ENCODE assay signal across 8 cellular contexts in genomic region chr1:171142451-171143121, GRCh38. TPM values are rescaled to one million over a fixed set of nuclear protein-coding genes. Genes with fewer than 3 reads are reported as not detected.
DNase-seq lines count a peak whose midpoint lies in the region; FAIRE-seq and TF ChIP-seq lines count a peak whose summit lies in the region.

No MANE protein-coding gene starts in this region.

- no peak overlapping the region for H3K18ac ChIP-seq in trophoblast cell (ENCODE audit: low read length)

- no peak overlapping the region for H3K23ac ChIP-seq in trophoblast cell (ENCODE audit: low read length)

- H2BK120ac ChIP-seq in trophoblast cell (ENCODE audit: insufficient read depth, low read length, poor library complexity), result no peak overlapping the region

- H3K4ac ChIP-seq in trophoblast cell (ENCODE audit: low read depth, low read length), result no peak overlapping the region

- no peaks in the 10 kb centered on the region for H3K79me1 ChIP-seq in trophoblast cell (ENCODE audit: low read length)

- TF ChIP-seq CTCF in left ventricle myocardium inferior (IDR thresholded peaks at IDR 0.05; ENCODE audit: borderline replicate concordance) (peak; percentile 31), spleen (IDR thresholded peaks at IDR 0.05 in 8 of 11, conservative IDR thresholded peaks at IDR 0.05 in 3 of 11) (no peak)

- 30 to 32% methylated on average over 7 of the region's 7 CpGs for WGBS in GM23248 (ENCODE audit: low coverage in 1 of 2, low lambda C conversion rate in 2 of 2, missing lambda C conversion rate in 2 of 2), 2 experiments
- 66 to 78% (median 72%) methylated on average over 7 of the region's 7 CpGs for WGBS in spleen, 5 donors
- no CpG with 5 or more reads among the region's 7 CpGs for WGBS in trophoblast cell (ENCODE audit: extremely low coverage, insufficient coverage, insufficient read length)

- peaks cover 18% of the 10 kb centered on the region for H3K4me1 ChIP-seq in GM23248 (ENCODE audit: insufficient read depth)
- H3K4me1 ChIP-seq in left ventricle myocardium inferior, result peaks cover 65% of the 10 kb centered on the region
- peaks cover 0 to 6% (median 0%) of the 10 kb centered on the region in 6 donors for H3K4me1 ChIP-seq in spleen
- H3K4me1 ChIP-seq in trophoblast cell (ENCODE audit: control insufficient read depth in 1 of 2, insufficient read depth in 2 of 2, low read length in 2 of 2), result peaks cover 4 to 6% of the 10 kb centered on the region in 2 experiments

- H4K20me1 ChIP-seq in GM23248 (ENCODE audit: insufficient read depth), result no peaks in the 10 kb centered on the region

- no peak overlapping the region for H3K14ac ChIP-seq in trophoblast cell (ENCODE audit: low read length)

- H3K36me3 ChIP-seq in GM23248 (ENCODE audit: low read depth) (no peaks in the 10 kb centered on the region), SK-N-MC (ENCODE audit: insufficient read depth, low read length) (no peaks in the 10 kb centered on the region), left ventricle myocardium inferior (no peaks in the 10 kb centered on the region), spleen (no peaks in the 10 kb centered on the region), trophoblast cell (ENCODE audit: control insufficient read depth in 1 of 2, insufficient read depth in 2 of 2, low read length in 2 of 2) (no peaks in the 10 kb centered on the region)

- DNase-seq in GM23248, result peak; percentile 58
- DNase-seq in SK-N-MC (ENCODE audit: low read depth, low spot score), result no peak
- DNase-seq in left ventricle myocardium inferior, result no peak
- no peak for DNase-seq in spleen
- DNase-seq in GM12892 (ENCODE audit: insufficient read length), result no peak
- no peak for DNase-seq in DMS114 treated with DMSO at 0.1 percent for 48 hours (lab: John Stamatoyannopoulos, UW; ENCODE audit: unreplicated experiment)
- no peak for DNase-seq in trophoblast cell
- no peak for DNase-seq in iPS-NIHi7 (ENCODE audit: extremely low spot score)

- FAIRE-seq in GM12892 (lab: Jason Lieb, UNC), result no peak

- H2BK5ac ChIP-seq in trophoblast cell (ENCODE audit: low read depth, low read length, poor library complexity), result no peak overlapping the region

- peak overlapping the region; percentile 23; the same call in 1 of the 2 replicates for H2AFZ ChIP-seq in GM23248
- H2AFZ ChIP-seq in trophoblast cell (ENCODE audit: insufficient read depth, low read length, poor library complexity), result no peak overlapping the region

- no peak overlapping the region for H2AK5ac ChIP-seq in trophoblast cell (ENCODE audit: low read length)

- in situ Hi-C loops in GM23248 (cut with MboI), result no loop called here

- H4K12ac ChIP-seq in trophoblast cell (ENCODE audit: low read depth, low read length), result no peak overlapping the region

- H3K27ac ChIP-seq in GM23248 (peak overlapping the region; percentile 52), SK-N-MC (peak overlapping the region; percentile 55), left ventricle myocardium inferior (replicated peaks) (peak overlapping the region; percentile 94), spleen (peak overlapping the region in 7 of 8 donors; percentile 64 to 78 (median 69)), trophoblast cell (ENCODE audit: low read depth, low read length) (no peak overlapping the region)

- no peaks in the 10 kb centered on the region for H3K9me2 ChIP-seq in GM23248 (ENCODE audit: insufficient read depth)

- H3K79me2 ChIP-seq in GM23248 (ENCODE audit: insufficient read depth), result no peaks in the 10 kb centered on the region
- no peaks in the 10 kb centered on the region for H3K79me2 ChIP-seq in trophoblast cell (ENCODE audit: control insufficient read depth, insufficient read depth, low read length, poor library complexity)

- H3K9me3 ChIP-seq in GM23248 (ENCODE audit: low read depth) (no peaks in the 10 kb centered on the region), SK-N-MC (ENCODE audit: low read depth, low read length) (no peaks in the 10 kb centered on the region), left ventricle myocardium inferior (replicated peaks) (no peaks in the 10 kb centered on the region), spleen (no peaks in the 10 kb centered on the region), trophoblast cell (ENCODE audit: insufficient read depth, low read depth, low read length) (no peaks in the 10 kb centered on the region)

- H3K4me2 ChIP-seq in GM23248 (ENCODE audit: unreplicated experiment) (peak overlapping the region; percentile 69), trophoblast cell (ENCODE audit: low read length) (no peak overlapping the region)

- H3F3A ChIP-seq in GM23248 (ENCODE audit: insufficient read depth), result peaks cover 13% of the 10 kb centered on the region; the same call in 1 of the 2 replicates

- H3K9ac ChIP-seq in GM23248, result peak overlapping the region; percentile 15; the same call in 1 of the 2 replicates
- H3K9ac ChIP-seq in SK-N-MC (ENCODE audit: insufficient read length), result no peak overlapping the region
- no peak overlapping the region for H3K9ac ChIP-seq in trophoblast cell (ENCODE audit: low read length)

- no peak overlapping the region for H4K91ac ChIP-seq in trophoblast cell (ENCODE audit: low read depth, low read length)

- intact Hi-C loops in left ventricle myocardium inferior (cut with micrococcal nuclease) (no loop called here), spleen (cut with DNase I; ENCODE audit: low total_unique reads) (no loop called here)

- H2BK12ac ChIP-seq in trophoblast cell (ENCODE audit: low read length), result no peak overlapping the region

- H3K4me3 ChIP-seq in GM23248 (peak overlapping the region; percentile 20; the same call in 1 of the 2 replicates), SK-N-MC (peak overlapping the region; percentile 44), left ventricle myocardium inferior (peak overlapping the region; percentile 34), spleen (no peak overlapping the region), trophoblast cell (ENCODE audit: low read depth, low read length) (no peak overlapping the region)

- TF ChIP-seq POLR2A in spleen (IDR thresholded peaks at IDR 0.05) (no peak), GM12892 (IDR thresholded peaks at IDR 0.05; ENCODE audit: low read depth, low read length) (no peak)

- H3K27me3 ChIP-seq in GM23248 (replicated peaks; ENCODE audit: insufficient read depth), result no peaks in the 10 kb centered on the region
- no peaks in the 10 kb centered on the region for H3K27me3 ChIP-seq in left ventricle myocardium inferior (ENCODE audit: low read depth)
- no peaks in the 10 kb centered on the region for H3K27me3 ChIP-seq in spleen (replicated peaks in 1 of 7)
- H3K27me3 ChIP-seq in trophoblast cell (ENCODE audit: insufficient read depth, low read length), result no peaks in the 10 kb centered on the region

- no peak overlapping the region for H4K8ac ChIP-seq in trophoblast cell (ENCODE audit: low read depth, low read length)

RNA-seq across cellular contexts. Expression of gene FMO2, which starts 42.5 kb away (rescaled TPM):
- total RNA-seq in GM23248 (2014; rRNA removed; shearing (Covaris generic)), result not detected in 2 replicates
- polyA plus RNA-seq in GM23248 (2016; fragmentation: Nextera tagmentation; extraction: Ambion mirVana), result not detected in 2 replicates
- total RNA-seq in left ventricle myocardium inferior, result 49.7 TPM
- total RNA-seq in spleen, result 1 to 10 TPM in 5 of 7 donors, under 1 TPM in 1, not detected in 1; 0.40 to 4.6 (median 2.5) TPM
- 1 to 10 TPM in 1 of 3 donors, under 1 TPM in 2; 0.26 to 1.4 (median 0.43) TPM for polyA plus RNA-seq in spleen
- not detected for polyA plus RNA-seq in GM12892 (2012; ENCODE audit: missing spikeins)
- polyA plus RNA-seq in trophoblast cell (2013), result 0.04 and 0.19 TPM in 2 replicates

RNA-seq across cellular contexts. Expression of gene FMO3, which starts 51.9 kb away (rescaled TPM):
- total RNA-seq in GM23248 (2014; rRNA removed; shearing (Covaris generic)), result not detected in 2 replicates
- not detected in 2 replicates for polyA plus RNA-seq in GM23248 (2016; fragmentation: Nextera tagmentation; extraction: Ambion mirVana)
- total RNA-seq in left ventricle myocardium inferior, result 1.3 TPM
- total RNA-seq in spleen, result 1 to 10 TPM in 1 of 7 donors, under 1 TPM in 1, not detected in 5; 0.20 to 1.0 TPM
- polyA plus RNA-seq in spleen, result under 1 TPM; 0.46 to 0.70 (median 0.64) TPM
- not detected for polyA plus RNA-seq in GM12892 (2012; ENCODE audit: missing spikeins)
- not detected in 2 replicates for polyA plus RNA-seq in trophoblast cell (2013)

Comparison
In these comparisons a context has a peak if more than half of its experiments do, and no peak if none do; other contexts are left out.
1. H3K4me3 ChIP-seq: peak in GM23248 (single experiment), SK-N-MC (single experiment) and left ventricle myocardium inferior (single experiment); none in spleen (0 of 8) and trophoblast cell (single experiment).